Comparison of ENCODE assay signal across 21 cellular contexts in the genomic region with DNA sequence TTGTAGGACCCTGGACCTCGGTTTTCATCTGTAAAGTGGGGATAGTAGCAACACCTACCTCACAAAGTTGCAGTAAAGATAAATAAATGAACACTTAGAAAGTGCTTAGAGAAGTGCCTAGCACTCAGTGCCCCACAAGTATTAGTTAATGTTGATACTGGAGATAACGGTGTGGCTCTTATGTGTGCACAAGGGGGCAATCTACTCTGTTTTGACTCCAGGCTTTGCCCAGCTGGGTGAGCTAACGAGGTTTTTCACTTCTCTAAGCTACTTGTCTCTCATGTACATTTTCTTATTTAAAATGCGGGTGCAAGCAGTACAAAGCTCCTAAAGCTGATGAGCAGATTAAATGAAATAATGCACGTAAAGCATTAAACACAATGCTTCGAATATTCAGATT.
A peak's percentile ranks its signal among the peaks of the same experiment; 100 is the strongest.
DNase-seq lines count a peak whose midpoint lies in the region; ATAC-seq and TF ChIP-seq lines count a peak whose summit lies in the region.
"Had no signal": no experiment of that assay in that cellular context is flagged by ENCODE, and none has a peak within 500 bp of the region (broad histone marks: within the 10 kb centered on the region; RNA-seq: fewer than 3 reads in every experiment).

No MANE protein-coding gene starts in this region.

- in situ Hi-C loops in GM13977 (cut with MboI; ENCODE audit: low pct_unique_long_range_greater_than_20kb, low sequenced_read_pairs, unreplicated experiment) = no loop called here

- peaks cover 0 to 4% (median 3%) of the 10 kb centered on the region in 4 donors for H3K4me1 Mint-ChIP-seq in CD4-positive, CD25-positive, alpha-beta regulatory T cell
- H3K4me1 Mint-ChIP-seq: neural crest cell had no signal

- no peak for ATAC-seq in CD4-positive, CD25-positive, alpha-beta regulatory T cell (ENCODE audit: low read depth in 2 of 2)
- ATAC-seq in left lung = peak; percentile 86
- no peak for ATAC-seq in HG02798 (IDR thresholded peaks at IDR 0.05; ENCODE audit: poor library complexity, unreplicated experiment)
- ATAC-seq in GM21423 (IDR thresholded peaks at IDR 0.05; ENCODE audit: unreplicated experiment) = no peak
- ATAC-seq in GM21737 (IDR thresholded peaks at IDR 0.05; ENCODE audit: unreplicated experiment) = no peak

- H3K36me3 ChIP-seq in CD4-positive, CD25-positive, alpha-beta regulatory T cell (ENCODE audit: control insufficient read depth, insufficient read depth, low read length) = no peaks in the 10 kb centered on the region
- H3K36me3 ChIP-seq in OCI-LY3 (replicated peaks; ENCODE audit: low read depth, low read length) = no peaks in the 10 kb centered on the region
- H3K36me3 ChIP-seq in left lung = no peaks in the 10 kb centered on the region
- H3K36me3 ChIP-seq: esophagus squamous epithelium had no signal

- no peak overlapping the region for H3K27ac ChIP-seq in CD4-positive, CD25-positive, alpha-beta regulatory T cell (ENCODE audit: insufficient read depth, low read length, poor library complexity, severe bottlenecking)
- no peak overlapping the region for H3K27ac ChIP-seq in OCI-LY3 (ENCODE audit: low read length)
- H3K27ac ChIP-seq in left lung = no peak overlapping the region
- H3K27ac ChIP-seq: esophagus squamous epithelium had no signal

- no peaks in the 10 kb centered on the region for H4K20me1 ChIP-seq in OCI-LY3 (ENCODE audit: insufficient read depth, low read length)

- no peak overlapping the region for H3K9ac ChIP-seq in OCI-LY3 (ENCODE audit: low read length)

- peak in 2 of 3 donors; percentile 11 to 32 for DNase-seq in CD4-positive, CD25-positive, alpha-beta regulatory T cell
- no peak for DNase-seq in GM13977 (ENCODE audit: low spot score)
- DNase-seq in left lung = no peak
- no peak for DNase-seq in nucleus accumbens (lab: John Stamatoyannopoulos, UW)
- DNase-seq: ACHN; activated CD4-positive, alpha-beta T cell treated with anti-CD3 and anti-CD28 coated beads, Interleukin-2, amount 50 U/mL, for 1 hour; activated naive CD4-positive, alpha-beta T cell; activated T-cell treated with anti-CD3 and anti-CD28 coated beads for 4 hours; amygdala; caudate nucleus; DMS79 treated with DMSO at 0.1 percent for 48 hours; esophagus squamous epithelium; NCI-H1930; NCI-H345; SW 1271 had no signal

- H3K4me3 Mint-ChIP-seq in CD4-positive, CD25-positive, alpha-beta regulatory T cell = no peak overlapping the region
- H3K4me3 Mint-ChIP-seq: CD4-positive, alpha-beta memory T cell; neural crest cell had no signal

- no peaks in the 10 kb centered on the region for H3K79me2 ChIP-seq in OCI-LY3 (ENCODE audit: low read length)

- no peak overlapping the region for H3K27ac Mint-ChIP-seq in CD4-positive, CD25-positive, alpha-beta regulatory T cell

- no peaks in the 10 kb centered on the region for H3K4me1 ChIP-seq in CD4-positive, CD25-positive, alpha-beta regulatory T cell (ENCODE audit: control insufficient read depth, insufficient read depth, low read length, poor library complexity, severe bottlenecking)
- peaks cover 41% of the 10 kb centered on the region for H3K4me1 ChIP-seq in OCI-LY3 (ENCODE audit: low read length)
- H3K4me1 ChIP-seq in left lung = no peaks in the 10 kb centered on the region

- H3K4me2 ChIP-seq in OCI-LY3 (ENCODE audit: low read length) = peak overlapping the region; percentile 40

- H3K4me3 ChIP-seq in CD4-positive, CD25-positive, alpha-beta regulatory T cell (ENCODE audit: low read depth, low read length) = no peak overlapping the region
- H3K4me3 ChIP-seq in OCI-LY3 (ENCODE audit: low read length) (no peak overlapping the region), left lung (no peak overlapping the region)
- H3K4me3 ChIP-seq: esophagus squamous epithelium had no signal

- intact Hi-C loops in left lung (cut with DNase I) = no loop called here

- H3K9me3 ChIP-seq in CD4-positive, CD25-positive, alpha-beta regulatory T cell (ENCODE audit: control insufficient read depth in 2 of 2, low read length in 2 of 2) = no peaks in the 10 kb centered on the region
- H3K9me3 ChIP-seq in OCI-LY3 (ENCODE audit: insufficient read depth, low read length) (no peaks in the 10 kb centered on the region), left lung (no peaks in the 10 kb centered on the region)
- H3K9me3 ChIP-seq: esophagus squamous epithelium had no signal

- peaks cover 8% of the 10 kb centered on the region for H3K36me3 Mint-ChIP-seq in CD4-positive, CD25-positive, alpha-beta regulatory T cell

- no peaks in the 10 kb centered on the region for H3K27me3 ChIP-seq in CD4-positive, CD25-positive, alpha-beta regulatory T cell (ENCODE audit: control insufficient read depth, insufficient read depth, low read length)
- H3K27me3 ChIP-seq in OCI-LY3 (ENCODE audit: low read depth, low read length) = peaks cover 28% of the 10 kb centered on the region
- H3K27me3 ChIP-seq in left lung = no peaks in the 10 kb centered on the region
- H3K27me3 ChIP-seq: esophagus squamous epithelium had no signal

- no peaks in the 10 kb centered on the region for H3K9me3 Mint-ChIP-seq in CD4-positive, CD25-positive, alpha-beta regulatory T cell
- H3K9me3 Mint-ChIP-seq: CD4-positive, alpha-beta memory T cell; neural crest cell had no signal

- peak; percentile 25 for TF ChIP-seq CTCF in GM13977 (IDR thresholded peaks at IDR 0.05; ENCODE audit: extremely low read depth, insufficient read depth, missing control alignments)
- TF ChIP-seq CTCF in OCI-LY3 (IDR thresholded peaks at IDR 0.05; ENCODE audit: low read depth, low read length) = peak; percentile 68
- TF ChIP-seq CTCF in left lung (IDR thresholded peaks at IDR 0.05) = no peak

- H3K27me3 Mint-ChIP-seq in CD4-positive, CD25-positive, alpha-beta regulatory T cell = no peaks in the 10 kb centered on the region
- H3K27me3 Mint-ChIP-seq: CD4-positive, alpha-beta memory T cell had no signal

- no peak overlapping the region for H2AFZ ChIP-seq in OCI-LY3 (ENCODE audit: low read depth, low read length)

Comparison
In these comparisons a context has a peak if more than half of its experiments do, and no peak if none do; other contexts are left out.
1. DNase-seq: peak in CD4-positive, CD25-positive, alpha-beta regulatory T cell (2 of 3); none in GM13977 (single experiment), left lung (0 of 2) and nucleus accumbens (0 of 56).
2. CTCF ChIP-seq: peak in GM13977 (single experiment) and OCI-LY3 (single experiment); none in left lung (0 of 2).